25 cellular contexts compared by ENCODE assay signal in the genomic region with DNA sequence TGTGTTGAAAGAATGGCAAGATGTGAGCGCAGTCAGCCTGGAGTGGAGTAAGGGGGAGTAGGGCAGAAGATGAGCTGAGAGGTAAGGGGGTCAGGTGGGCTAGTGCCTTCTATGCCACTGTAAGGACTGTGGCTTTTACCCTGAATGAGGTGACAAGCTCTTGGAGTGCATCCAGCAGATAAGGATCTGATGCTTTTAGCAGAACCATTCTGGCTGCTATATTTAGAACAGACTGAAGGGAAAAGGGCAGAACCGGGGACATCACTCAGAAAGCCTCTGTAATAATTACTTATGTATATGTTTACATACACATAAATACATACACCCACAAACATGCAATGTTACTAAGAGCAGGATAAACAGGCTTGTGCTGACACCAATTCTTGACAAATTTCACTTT.
A peak's percentile ranks its signal among the peaks of the same experiment; 100 is the strongest.
DNase-seq lines count a peak whose midpoint lies in the region; ATAC-seq and TF ChIP-seq lines count a peak whose summit lies in the region.
"Had no signal": no experiment of that assay in that cellular context is flagged by ENCODE, and none has a peak within 500 bp of the region (broad histone marks: within the 10 kb centered on the region; RNA-seq: fewer than 3 reads in every experiment).

No MANE protein-coding gene starts in this region.

- CTCF ChIA-PET in Caco-2 (lab: Charles Lee) = no interaction called here

- H3K36me3 ChIP-seq in Caco-2 (ENCODE audit: control insufficient read depth, insufficient read depth, low read length) = no peaks in the 10 kb centered on the region
- H3K36me3 ChIP-seq: adrenal gland, heart left ventricle, neutrophil, tibial artery had no signal

- H3K4me3 Mint-ChIP-seq in endothelial cell (ENCODE audit: unreplicated experiment) (no peak overlapping the region), Caco-2 (ENCODE audit: unreplicated experiment) (no peak overlapping the region)
- H3K4me3 Mint-ChIP-seq: activated CD4-positive, alpha-beta memory T cell treated with anti-CD3 and anti-CD28 coated beads for 36 hours; CD8-positive, alpha-beta memory T cell; stimulated activated naive CD8-positive, alpha-beta T cell treated with anti-CD3 and anti-CD28 coated beads, Interleukin-15, Interleukin-2, amounts not matched to agents 100 ng/mL and 50 ng/mL, for 24 hours had no signal

- H3K4me1 Mint-ChIP-seq in endothelial cell (ENCODE audit: unreplicated experiment) = no peaks in the 10 kb centered on the region
- H3K4me1 Mint-ChIP-seq in Caco-2 (ENCODE audit: low read depth, unreplicated experiment) = no peaks in the 10 kb centered on the region
- H3K4me1 Mint-ChIP-seq: CD8-positive, alpha-beta memory T cell had no signal

- H3K27ac Mint-ChIP-seq in endothelial cell (ENCODE audit: unreplicated experiment) (peak overlapping the region; percentile 21), Caco-2 (ENCODE audit: unreplicated experiment) (no peak overlapping the region)
- H3K27ac Mint-ChIP-seq: activated CD4-positive, alpha-beta memory T cell treated with anti-CD3 and anti-CD28 coated beads for 36 hours; stimulated activated naive CD8-positive, alpha-beta T cell treated with anti-CD3 and anti-CD28 coated beads, Interleukin-15, Interleukin-2, amounts not matched to agents 100 ng/mL and 50 ng/mL, for 24 hours had no signal

- POLR2A ChIA-PET in Caco-2 (lab: Charles Lee) = no interaction called here

- H3K9me3 Mint-ChIP-seq in endothelial cell (ENCODE audit: unreplicated experiment) = no peaks in the 10 kb centered on the region
- H3K9me3 Mint-ChIP-seq in Caco-2 (ENCODE audit: unreplicated experiment) = no peaks in the 10 kb centered on the region
- H3K9me3 Mint-ChIP-seq: activated CD4-positive, alpha-beta memory T cell treated with anti-CD3 and anti-CD28 coated beads for 36 hours; CD8-positive, alpha-beta memory T cell; stimulated activated naive CD8-positive, alpha-beta T cell treated with anti-CD3 and anti-CD28 coated beads, Interleukin-15, Interleukin-2, amounts not matched to agents 100 ng/mL and 50 ng/mL, for 24 hours had no signal

- DNase-seq in DMS79 (lab: John Stamatoyannopoulos, UW) (peak; percentile 35), LNCaP clone FGC (ENCODE audit: low read depth) (peak; percentile 26), NCI-H2227 (lab: John Stamatoyannopoulos, UW; ENCODE audit: unreplicated experiment) (peak; percentile 13), endothelial cell (ENCODE audit: low spot score) (no peak), Caco-2 (no peak)
- no peak for DNase-seq in activated CD4-positive, alpha-beta T cell treated with anti-CD3 and anti-CD28 coated beads, Interleukin-2, amount 50 U/mL, for 4 hours
- DNase-seq: activated CD4-positive, alpha-beta memory T cell treated with anti-CD3 and anti-CD28 coated beads for 36 hours; activated gamma-delta T cell treated with Interleukin-2 at 50 U/mL for 16 hours; activated T-cell treated with anti-CD3 and anti-CD28 coated beads for 4 hours; CD8-positive, alpha-beta memory T cell; cortex of kidney; EL; H7; heart left ventricle; left ventricle myocardium superior; NCI-H1436 treated with DMSO at 0.1 percent for 48 hours; NCI-H526; Right ventricle myocardium superior; stimulated activated CD4-positive, alpha-beta T cell treated with anti-CD3 and anti-CD28 coated beads, Interleukin-4, amount 100 ng/mL, for 1 hour; tibial artery had no signal

- no peaks in the 10 kb centered on the region for H3K4me1 ChIP-seq in Caco-2
- H3K4me1 ChIP-seq: tibial artery had no signal

- ATAC-seq in HG02938 (IDR thresholded peaks at IDR 0.05; ENCODE audit: unreplicated experiment) = no peak
- ATAC-seq: K562, left ventricle myocardium superior had no signal

- no peaks in the 10 kb centered on the region for H3K36me3 Mint-ChIP-seq in endothelial cell (ENCODE audit: low read depth, unreplicated experiment)
- H3K36me3 Mint-ChIP-seq in Caco-2 (ENCODE audit: insufficient read depth, unreplicated experiment) = no peaks in the 10 kb centered on the region
- H3K36me3 Mint-ChIP-seq: activated CD4-positive, alpha-beta memory T cell treated with anti-CD3 and anti-CD28 coated beads for 36 hours had no signal

- no peaks in the 10 kb centered on the region for H3K9me3 ChIP-seq in Caco-2
- H3K9me3 ChIP-seq: adrenal gland, heart left ventricle, neutrophil, tibial artery had no signal

- H3K27me3 ChIP-seq in Caco-2 (replicated peaks; ENCODE audit: control insufficient read depth, insufficient read depth, low read length) = no peaks in the 10 kb centered on the region
- H3K27me3 ChIP-seq: adrenal gland, heart left ventricle, neutrophil, tibial artery had no signal

- intact Hi-C loops in Caco-2 (cut with micrococcal nuclease; ENCODE audit: unreplicated experiment) = no loop called here

- no peak overlapping the region for H3K4me3 ChIP-seq in LNCaP clone FGC (ENCODE audit: low read depth, low read length)
- H3K4me3 ChIP-seq in Caco-2 (ENCODE audit: low read depth, low read length) = no peak overlapping the region
- H3K4me3 ChIP-seq: adrenal gland, heart left ventricle, K562, tibial artery had no signal

- no TSS peak for BruUV-seq in Caco-2 (replicated peaks; lab: Mats Ljungman, UMichigan)

- H3K27me3 Mint-ChIP-seq in endothelial cell (ENCODE audit: unreplicated experiment) (peaks cover 3% of the 10 kb centered on the region), Caco-2 (ENCODE audit: insufficient read depth, unreplicated experiment) (no peaks in the 10 kb centered on the region)
- H3K27me3 Mint-ChIP-seq: activated CD4-positive, alpha-beta memory T cell treated with anti-CD3 and anti-CD28 coated beads for 36 hours; stimulated activated naive CD8-positive, alpha-beta T cell treated with anti-CD3 and anti-CD28 coated beads, Interleukin-15, Interleukin-2, amounts not matched to agents 100 ng/mL and 50 ng/mL, for 24 hours had no signal

- TF ChIP-seq CTCF in LNCaP clone FGC (IDR thresholded peaks at IDR 0.05; ENCODE audit: control insufficient read depth, extremely low read depth, insufficient read depth) (no peak), endothelial cell (IDR thresholded peaks at IDR 0.05; ENCODE audit: unreplicated experiment) (no peak), Caco-2 (IDR thresholded peaks at IDR 0.05; ENCODE audit: insufficient read depth in 1 of 2, low read depth in 1 of 2, low read length in 1 of 2, severe bottlenecking in 1 of 2, unreplicated experiment in 1 of 2) (no peak)

Comparison
In these comparisons a context has a peak if more than half of its experiments do, and no peak if none do; other contexts are left out.
1. DNase-seq: peak in DMS79 (single experiment), LNCaP clone FGC (single experiment) and NCI-H2227 (single experiment); none in endothelial cell (single experiment), activated CD4-positive, alpha-beta T cell treated with anti-CD3 and anti-CD28 coated beads, Interleukin-2, amount 50 U/mL, for 4 hours (0 of 2) and Caco-2 (0 of 2).